21 cellular contexts compared by ENCODE assay signal in the genomic region with DNA sequence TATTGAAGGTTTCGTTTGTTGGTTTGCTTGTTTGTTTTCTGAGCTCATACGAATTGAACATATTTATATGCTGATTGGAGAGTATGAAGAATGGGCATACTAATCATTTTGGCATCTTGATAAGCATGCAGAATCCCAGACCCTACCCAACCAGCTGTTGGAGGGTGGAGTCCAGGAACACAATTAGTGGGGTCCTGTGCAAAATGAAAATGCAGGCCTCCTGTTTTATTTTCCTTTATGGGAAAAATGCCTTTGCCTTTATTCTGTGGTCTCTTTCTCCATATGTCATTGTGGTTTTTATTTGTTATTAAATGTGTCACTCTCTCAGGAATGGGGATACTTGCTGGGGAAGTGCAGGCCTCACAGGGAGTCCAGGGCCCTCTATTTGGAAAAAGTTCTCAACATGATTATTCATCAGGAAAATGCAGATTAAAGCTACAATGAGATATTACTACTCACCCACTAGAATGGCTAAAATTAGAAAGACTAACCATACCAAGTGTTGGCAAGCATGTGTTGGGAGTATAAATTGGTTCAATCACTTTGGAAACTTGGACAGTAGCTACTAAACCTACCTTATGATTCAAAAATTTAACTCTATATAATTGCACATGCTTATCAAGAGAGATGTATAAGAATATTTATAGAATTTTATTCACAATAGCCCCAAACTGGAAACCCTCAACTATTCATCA.
DNase-seq lines count a peak whose midpoint lies in the region; ATAC-seq, FAIRE-seq and TF ChIP-seq lines count a peak whose summit lies in the region.
"Had no signal": no experiment of that assay in that cellular context is flagged by ENCODE, and none has a peak within 500 bp of the region (broad histone marks: within the 10 kb centered on the region; RNA-seq: fewer than 3 reads in every experiment).

No MANE protein-coding gene starts in this region.

- H3K27ac ChIP-seq in HepG2 (ENCODE audit: extremely low read length, insufficient read depth, low read length) (no peak overlapping the region), right lobe of liver (no peak overlapping the region), SJCRH30 (no peak overlapping the region; the same call in 1 of the 2 replicates)
- H3K27ac ChIP-seq: BLaER1 treated with 17β-estradiol and CSF1 and Interleukin-3, amounts not matched to agents 10 nM and 100 nM; SK-N-MC had no signal

- H3K9me3 ChIP-seq in HepG2 (ENCODE audit: low read length) (no peaks in the 10 kb centered on the region), right lobe of liver (no peaks in the 10 kb centered on the region), SJCRH30 (replicated peaks) (no peaks in the 10 kb centered on the region)

- WGBS in HepG2 (ENCODE audit: low lambda C conversion rate), result 3% methylated on average over 2 of the region's 2 CpGs
- 100% methylated on average over 1 of the region's 2 CpGs for WGBS in right lobe of liver (ENCODE audit: insufficient coverage, low coverage, low lambda C conversion rate, missing lambda C conversion rate)

- DNase-seq in HepG2 (ENCODE audit: low spot score) (no peak), right lobe of liver (no peak), SJCRH30 (peak; percentile 38 to 46), fibroblast of mammary gland (ENCODE audit: low read depth) (peak; percentile 35), MV-4-11 (lab: John Stamatoyannopoulos, UW) (no peak), left ventricle myocardium superior (no peak), GM19238 (ENCODE audit: insufficient read length, low spot score) (no peak)
- no peak for DNase-seq in activated CD8-positive, alpha-beta memory T cell treated with anti-CD3 and anti-CD28 coated beads, Interleukin-2, amount 50 U/mL, for 48 hours
- DNase-seq: CD8-positive, alpha-beta memory T cell; DMS79; GDM1; NCI-H1048; NCI-H1436 treated with DMSO at 0.1 percent for 48 hours; NCI-H2081 treated with DMSO at 0.1 percent for 48 hours; NCI-H510A treated with DMSO at 0.1 percent for 48 hours had no signal

- no peak overlapping the region for H3K4me2 ChIP-seq in HepG2 (ENCODE audit: low read depth, low read length)
- H3K4me2 ChIP-seq: BLaER1 treated with 17β-estradiol and CSF1 and Interleukin-3, amounts not matched to agents 10 nM and 100 nM had no signal

- in situ Hi-C loops in HepG2 (cut with HindIII; ENCODE audit: extremely low pct_ligation_motif_present, low pct_unique_long_range_greater_than_20kb), result no loop called here

- no peak overlapping the region for H3K4me3 ChIP-seq in HepG2 (replicated peaks in 1 of 3; ENCODE audit: insufficient read depth in 1 of 3, low read depth in 2 of 3, low read length in 3 of 3)
- no peak overlapping the region for H3K4me3 ChIP-seq in right lobe of liver
- no peak overlapping the region for H3K4me3 ChIP-seq in SJCRH30
- no peak overlapping the region for H3K4me3 ChIP-seq in fibroblast of mammary gland (ENCODE audit: control insufficient read depth, low read depth, low read length)
- H3K4me3 ChIP-seq: BLaER1 treated with 17β-estradiol and CSF1 and Interleukin-3, amounts not matched to agents 10 nM and 100 nM; SK-N-MC had no signal

- H3K79me2 ChIP-seq in HepG2 (ENCODE audit: insufficient read depth, low read length), result no peaks in the 10 kb centered on the region

- CTCF ChIA-PET in HepG2 (lab: Yijun Ruan, JAX; ENCODE audit: low intra/inter-chr PET ratio, low total read pairs), result no interaction called here

- no peak for TF ChIP-seq RAD21 in HepG2 (CRISPR knock-in tag; IDR thresholded peaks at IDR 0.05)

- H3K9ac ChIP-seq in HepG2 (ENCODE audit: insufficient read depth, low read depth, low read length), result no peak overlapping the region
- H3K9ac ChIP-seq: BLaER1 treated with 17β-estradiol and CSF1 and Interleukin-3, amounts not matched to agents 10 nM and 100 nM had no signal

- no peak for TF ChIP-seq POLR2A in HepG2 (IDR thresholded peaks at IDR 0.05; ENCODE audit: insufficient read depth in 1 of 2, low read depth in 2 of 2, low read length in 2 of 2)
- no peak for TF ChIP-seq POLR2A in right lobe of liver (IDR thresholded peaks at IDR 0.05)

- no peaks in the 10 kb centered on the region for H4K20me1 ChIP-seq in HepG2 (ENCODE audit: insufficient read depth, low read length)
- H4K20me1 ChIP-seq: BLaER1 treated with 17β-estradiol and CSF1 and Interleukin-3, amounts not matched to agents 10 nM and 100 nM had no signal

- no peak for TF ChIP-seq EP300 in HepG2 (IDR thresholded peaks at IDR 0.05; ENCODE audit: low read depth in 2 of 2, low read length in 2 of 2)
- TF ChIP-seq EP300 in HepG2 (CRISPR knock-in tag; IDR thresholded peaks at IDR 0.05; ENCODE audit: borderline replicate concordance), result no peak

- H3K36me3 ChIP-seq in HepG2 (replicated peaks in 1 of 2; ENCODE audit: control insufficient read depth in 1 of 2, insufficient read depth in 2 of 2, low read length in 2 of 2), result no peaks in the 10 kb centered on the region
- H3K36me3 ChIP-seq in right lobe of liver, result no peaks in the 10 kb centered on the region
- no peaks in the 10 kb centered on the region for H3K36me3 ChIP-seq in SJCRH30
- H3K36me3 ChIP-seq: BLaER1 treated with 17β-estradiol and CSF1 and Interleukin-3, amounts not matched to agents 10 nM and 100 nM had no signal

- intact Hi-C loops in HepG2 (cut with micrococcal nuclease; ENCODE audit: unreplicated experiment) (no loop called here), right lobe of liver (cut with DNase I) (no loop called here), left ventricle myocardium superior (cut with micrococcal nuclease) (no loop called here)

- no TSS peak for BruUV-seq in HepG2 (replicated peaks; lab: Mats Ljungman, UMichigan)

- peaks cover 0 to 11% of the 10 kb centered on the region in 2 experiments; a peak in 2 of 5 replicates for H3K27me3 ChIP-seq in HepG2 (ENCODE audit: control insufficient read depth in 1 of 2, insufficient read depth in 2 of 2, low read length in 2 of 2)
- H3K27me3 ChIP-seq in right lobe of liver, result no peaks in the 10 kb centered on the region
- H3K27me3 ChIP-seq in SJCRH30, result no peaks in the 10 kb centered on the region
- H3K27me3 ChIP-seq: BLaER1 treated with 17β-estradiol and CSF1 and Interleukin-3, amounts not matched to agents 10 nM and 100 nM had no signal

- H3K4me1 ChIP-seq in HepG2 (ENCODE audit: insufficient read depth, low read length), result no peaks in the 10 kb centered on the region
- H3K4me1 ChIP-seq in right lobe of liver, result no peaks in the 10 kb centered on the region
- 0 out of 2 replicates have a peak, but pooled peaks cover 3% of the 10 kb centered on the region for H3K4me1 ChIP-seq in SJCRH30

- H2AFZ ChIP-seq in HepG2 (ENCODE audit: low read length), result no peak overlapping the region

- ATAC-seq in HepG2 (no peak), right lobe of liver (no peak), left ventricle myocardium superior (no peak)

- POLR2A ChIA-PET in HepG2 (lab: Yijun Ruan, JAX), result no interaction called here

- no peak for FAIRE-seq in HepG2 (lab: Jason Lieb, UNC)
- FAIRE-seq: D721Med, GM12891, GM18507, H1 had no signal

- no peak for TF ChIP-seq CTCF in HepG2 (CRISPR knock-in tag; IDR thresholded peaks at IDR 0.05)
- TF ChIP-seq CTCF in right lobe of liver (IDR thresholded peaks at IDR 0.05), result no peak
- TF ChIP-seq CTCF in fibroblast of mammary gland (conservative IDR thresholded peaks at IDR 0.05; ENCODE audit: control insufficient read depth, insufficient read depth, low read depth, low read length), result no peak

TF ChIP-seq in HepG2, 621 proteins besides CTCF, POLR2A, EP300 and RAD21:
- TF ChIP-seq ZNF7 (CRISPR knock-in tag; IDR thresholded peaks at IDR 0.05) (0 out of 2 replicates have a peak, but pooled peaks have one; percentile 30), SCMH1 (CRISPR knock-in tag; IDR thresholded peaks at IDR 0.05; ENCODE audit: borderline replicate concordance) (no peak), RBM39 (IDR thresholded peaks at IDR 0.05; ENCODE audit: low read depth, low read length, poor library complexity, severe bottlenecking) (no peak), ZNF234 (CRISPR knock-in tag; conservative IDR thresholded peaks at IDR 0.05) (no peak), ZNF850 (CRISPR knock-in tag; conservative IDR thresholded peaks at IDR 0.05) (no peak), THAP11 (CRISPR knock-in tag; IDR thresholded peaks at IDR 0.05) (no peak)

Comparison
In these comparisons a context has a peak if more than half of its experiments do, and no peak if none do; other contexts are left out.
1. DNase-seq: peak in SJCRH30 (2 of 2) and fibroblast of mammary gland (single experiment); none in HepG2 (single experiment), right lobe of liver (0 of 3), MV-4-11 (single experiment), activated CD8-positive, alpha-beta memory T cell treated with anti-CD3 and anti-CD28 coated beads, Interleukin-2, amount 50 U/mL, for 48 hours (single experiment), left ventricle myocardium superior (single experiment) and GM19238 (single experiment).